ENCODE assay signal across 10 cellular contexts in the genomic region with DNA sequence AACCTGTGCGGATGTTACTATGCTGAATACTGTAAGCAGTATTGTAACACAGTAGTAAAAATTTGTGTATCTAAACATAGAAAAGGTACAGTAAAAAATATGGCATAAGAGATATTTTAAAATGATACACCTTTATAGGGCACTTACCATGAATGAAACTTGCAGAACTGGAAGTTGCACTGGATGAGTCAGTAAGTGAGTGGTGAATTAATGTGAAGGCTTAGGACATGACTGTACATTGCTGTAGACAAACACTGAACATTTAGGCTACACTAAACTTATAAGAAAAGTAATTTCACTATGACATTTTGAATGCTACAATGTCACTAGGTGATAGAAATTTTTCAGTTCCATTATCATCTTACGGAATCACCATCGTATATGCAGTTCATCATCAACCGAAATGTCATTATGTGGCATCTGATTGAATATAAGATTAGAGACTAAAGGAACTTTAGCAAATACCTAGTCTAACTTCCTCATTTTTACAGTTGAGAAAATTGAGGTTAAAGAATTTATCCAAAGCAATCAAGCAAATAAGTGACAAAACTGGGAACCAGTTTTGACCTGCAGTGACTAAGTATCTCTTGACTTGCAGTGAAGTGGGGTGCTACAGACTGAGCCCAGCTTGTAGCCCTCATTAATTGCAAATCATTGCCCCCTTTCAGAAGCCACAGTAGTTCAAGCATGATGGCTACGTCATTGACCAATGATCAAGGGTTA. TPM values are rescaled to one million over a fixed set of nuclear protein-coding genes. Genes with fewer than 3 reads are reported as not detected.
DNase-seq lines count a peak whose midpoint lies in the region; ATAC-seq, FAIRE-seq and TF ChIP-seq lines count a peak whose summit lies in the region.
"Had no signal": no experiment of that assay in that cellular context is flagged by ENCODE, and none has a peak within 500 bp of the region (broad histone marks: within the 10 kb centered on the region; RNA-seq: fewer than 3 reads in every experiment).

No MANE protein-coding gene starts in this region.

- no peak overlapping the region for H3K27ac Mint-ChIP-seq in activated CD8-positive, alpha-beta T cell treated with anti-CD3 and anti-CD28 coated beads for 36 hours
- H3K27ac Mint-ChIP-seq in activated CD8-positive, alpha-beta T cell treated with anti-CD3 and anti-CD28 coated beads, Interleukin-2, amount 10 ng/mL, durations not matched to agents 7 days and 5 days, result no peak overlapping the region
- H3K27ac Mint-ChIP-seq in stimulated activated effector memory CD8-positive, alpha-beta T cell treated with anti-CD3 and anti-CD28 coated beads, Interleukin-12 subunit alpha, Interleukin-12 subunit beta, amount 100 ng/mL, for 72 hours, result no peak overlapping the region
- H3K27ac Mint-ChIP-seq: activated naive CD8-positive, alpha-beta T cell had no signal

- POLR2A ChIA-PET in activated CD8-positive, alpha-beta T cell treated with anti-CD3 and anti-CD28 coated beads for 36 hours (lab: Charles Lee), result no interaction called here
- POLR2A ChIA-PET in activated CD8-positive, alpha-beta T cell treated with anti-CD3 and anti-CD28 coated beads, Interleukin-2, amount 10 ng/mL, durations not matched to agents 7 days and 5 days (lab: Charles Lee), result no interaction called here

- no peaks in the 10 kb centered on the region for H3K9me3 Mint-ChIP-seq in activated CD8-positive, alpha-beta T cell treated with anti-CD3 and anti-CD28 coated beads for 36 hours
- H3K9me3 Mint-ChIP-seq in activated CD8-positive, alpha-beta T cell treated with anti-CD3 and anti-CD28 coated beads, Interleukin-2, amount 10 ng/mL, durations not matched to agents 7 days and 5 days (ENCODE audit: insufficient read depth), result no peaks in the 10 kb centered on the region
- no peaks in the 10 kb centered on the region for H3K9me3 Mint-ChIP-seq in stimulated activated effector memory CD8-positive, alpha-beta T cell treated with anti-CD3 and anti-CD28 coated beads, Interleukin-12 subunit alpha, Interleukin-12 subunit beta, amount 100 ng/mL, for 72 hours

- H3K4me3 Mint-ChIP-seq in activated CD8-positive, alpha-beta T cell treated with anti-CD3 and anti-CD28 coated beads for 36 hours, result no peak overlapping the region
- no peak overlapping the region for H3K4me3 Mint-ChIP-seq in activated CD8-positive, alpha-beta T cell treated with anti-CD3 and anti-CD28 coated beads, Interleukin-2, amount 10 ng/mL, durations not matched to agents 7 days and 5 days
- H3K4me3 Mint-ChIP-seq in stimulated activated effector memory CD8-positive, alpha-beta T cell treated with anti-CD3 and anti-CD28 coated beads, Interleukin-12 subunit alpha, Interleukin-12 subunit beta, amount 100 ng/mL, for 72 hours, result no peak overlapping the region
- H3K4me3 Mint-ChIP-seq: activated naive CD8-positive, alpha-beta T cell had no signal

- H3K27me3 ChIP-seq in bronchial epithelial cell (ENCODE audit: control insufficient read depth, insufficient read depth, low read length), result no peaks in the 10 kb centered on the region
- no peaks in the 10 kb centered on the region for H3K27me3 ChIP-seq in lower lobe of right lung (ENCODE audit: low read depth)
- peaks cover 12% of the 10 kb centered on the region for H3K27me3 ChIP-seq in BE2C
- no peaks in the 10 kb centered on the region for H3K27me3 ChIP-seq in gastrocnemius medialis

- H3K4me1 ChIP-seq in lower lobe of right lung, result peaks cover 6% of the 10 kb centered on the region
- no peaks in the 10 kb centered on the region for H3K4me1 ChIP-seq in BE2C
- H3K4me1 ChIP-seq in gastrocnemius medialis, result no peaks in the 10 kb centered on the region

- no peak for DNase-seq in activated CD8-positive, alpha-beta T cell treated with anti-CD3 and anti-CD28 coated beads for 36 hours
- no peak for DNase-seq in activated CD8-positive, alpha-beta T cell treated with anti-CD3 and anti-CD28 coated beads, Interleukin-2, amount 10 ng/mL, durations not matched to agents 7 days and 5 days
- DNase-seq in HT1080 (ENCODE audit: low read depth) (peak; percentile 76), bronchial epithelial cell (ENCODE audit: low read depth) (peak; percentile 96), lower lobe of right lung (no peak), BE2C (no peak), gastrocnemius medialis (no peak)
- DNase-seq in stimulated activated effector memory CD8-positive, alpha-beta T cell treated with anti-CD3 and anti-CD28 coated beads, Interleukin-12 subunit alpha, Interleukin-12 subunit beta, amount 100 ng/mL, for 72 hours (ENCODE audit: low spot score in 2 of 2), result no peak
- DNase-seq: NCI-H2081 treated with DMSO at 0.1 percent for 48 hours had no signal

- H3K4me3 ChIP-seq in bronchial epithelial cell (ENCODE audit: low read depth, low read length), result no peak overlapping the region
- H3K4me3 ChIP-seq in lower lobe of right lung, result no peak overlapping the region
- H3K4me3 ChIP-seq in BE2C (ENCODE audit: low read depth, low read length), result no peak overlapping the region
- H3K4me3 ChIP-seq in gastrocnemius medialis, result no peak overlapping the region

- CTCF ChIA-PET in activated CD8-positive, alpha-beta T cell treated with anti-CD3 and anti-CD28 coated beads for 36 hours (lab: Charles Lee), result no interaction called here
- CTCF ChIA-PET in activated CD8-positive, alpha-beta T cell treated with anti-CD3 and anti-CD28 coated beads, Interleukin-2, amount 10 ng/mL, durations not matched to agents 7 days and 5 days (lab: Charles Lee), result no interaction called here

- H3K36me3 Mint-ChIP-seq in activated CD8-positive, alpha-beta T cell treated with anti-CD3 and anti-CD28 coated beads for 36 hours (ENCODE audit: low read depth), result no peaks in the 10 kb centered on the region
- peaks cover 2% of the 10 kb centered on the region for H3K36me3 Mint-ChIP-seq in activated CD8-positive, alpha-beta T cell treated with anti-CD3 and anti-CD28 coated beads, Interleukin-2, amount 10 ng/mL, durations not matched to agents 7 days and 5 days (ENCODE audit: low read depth)
- H3K36me3 Mint-ChIP-seq in stimulated activated effector memory CD8-positive, alpha-beta T cell treated with anti-CD3 and anti-CD28 coated beads, Interleukin-12 subunit alpha, Interleukin-12 subunit beta, amount 100 ng/mL, for 72 hours, result no peaks in the 10 kb centered on the region
- H3K36me3 Mint-ChIP-seq: activated naive CD8-positive, alpha-beta T cell had no signal

- no peak for TF ChIP-seq CTCF in activated CD8-positive, alpha-beta T cell treated with anti-CD3 and anti-CD28 coated beads for 36 hours (IDR thresholded peaks at IDR 0.05)
- TF ChIP-seq CTCF in bronchial epithelial cell (IDR thresholded peaks at IDR 0.05; ENCODE audit: insufficient read depth, low read length, severe bottlenecking) (no peak), lower lobe of right lung (IDR thresholded peaks at IDR 0.05) (no peak), BE2C (IDR thresholded peaks at IDR 0.05; ENCODE audit: low read depth, low read length) (no peak), gastrocnemius medialis (IDR thresholded peaks at IDR 0.05 in 4 of 5, conservative IDR thresholded peaks at IDR 0.05 in 1 of 5) (no peak)

- FAIRE-seq in bronchial epithelial cell (lab: Jason Lieb, UNC), result no peak

- H3K36me3 ChIP-seq in bronchial epithelial cell (ENCODE audit: control insufficient read depth, insufficient read depth, low read length) (no peaks in the 10 kb centered on the region), lower lobe of right lung (no peaks in the 10 kb centered on the region), BE2C (no peaks in the 10 kb centered on the region), gastrocnemius medialis (peaks cover 0 to 29% of the 10 kb centered on the region in 2 donors)

- H3K27ac ChIP-seq in lower lobe of right lung, result no peak overlapping the region
- H3K27ac ChIP-seq in gastrocnemius medialis, result no peak overlapping the region

- H3K4me1 Mint-ChIP-seq in activated CD8-positive, alpha-beta T cell treated with anti-CD3 and anti-CD28 coated beads for 36 hours (ENCODE audit: low read depth), result peaks cover 9% of the 10 kb centered on the region
- peaks cover 20% of the 10 kb centered on the region for H3K4me1 Mint-ChIP-seq in activated CD8-positive, alpha-beta T cell treated with anti-CD3 and anti-CD28 coated beads, Interleukin-2, amount 10 ng/mL, durations not matched to agents 7 days and 5 days (ENCODE audit: low read depth)
- peaks cover 7% of the 10 kb centered on the region for H3K4me1 Mint-ChIP-seq in stimulated activated effector memory CD8-positive, alpha-beta T cell treated with anti-CD3 and anti-CD28 coated beads, Interleukin-12 subunit alpha, Interleukin-12 subunit beta, amount 100 ng/mL, for 72 hours

- intact Hi-C loops in activated CD8-positive, alpha-beta T cell treated with anti-CD3 and anti-CD28 coated beads for 36 hours (cut with micrococcal nuclease), result no loop called here
- intact Hi-C loops in lower lobe of right lung (cut with DNase I), result no loop called here
- intact Hi-C loops in gastrocnemius medialis (cut with DNase I; ENCODE audit: low total_unique reads), result no loop called here

- peaks cover 10% of the 10 kb centered on the region for H3K27me3 Mint-ChIP-seq in activated CD8-positive, alpha-beta T cell treated with anti-CD3 and anti-CD28 coated beads for 36 hours
- peaks cover 27% of the 10 kb centered on the region for H3K27me3 Mint-ChIP-seq in activated CD8-positive, alpha-beta T cell treated with anti-CD3 and anti-CD28 coated beads, Interleukin-2, amount 10 ng/mL, durations not matched to agents 7 days and 5 days (ENCODE audit: low read depth)

- peak; percentile 17 for ATAC-seq in activated CD8-positive, alpha-beta T cell treated with anti-CD3 and anti-CD28 coated beads for 36 hours
- no peak for ATAC-seq in activated CD8-positive, alpha-beta T cell treated with anti-CD3 and anti-CD28 coated beads, Interleukin-2, amount 10 ng/mL, durations not matched to agents 7 days and 5 days
- ATAC-seq in stimulated activated effector memory CD8-positive, alpha-beta T cell treated with anti-CD3 and anti-CD28 coated beads, Interleukin-12 subunit alpha, Interleukin-12 subunit beta, amount 100 ng/mL, for 72 hours, result peak; percentile 87
- no peak for ATAC-seq in lower lobe of right lung
- no peak for ATAC-seq in gastrocnemius medialis

- H3K9me3 ChIP-seq in lower lobe of right lung (no peaks in the 10 kb centered on the region), BE2C (no peaks in the 10 kb centered on the region), gastrocnemius medialis (no peaks in the 10 kb centered on the region)

- in situ Hi-C loops in gastrocnemius medialis (cut with MboI; ENCODE audit: low sequenced_read_pairs in 4 of 4), result loop anchor here in 1 of 4 donors (25.0 kb wide), 1 partner anchor 256 kb away; a partner anchor contains a TSS

- TF ChIP-seq POLR2A in gastrocnemius medialis (IDR thresholded peaks at IDR 0.05), result no peak

RNA-seq across cellular contexts. Expression of a gene that starts 55.3 kb away (rescaled TPM):
- not detected for total RNA-seq in activated CD8-positive, alpha-beta T cell treated with anti-CD3 and anti-CD28 coated beads for 36 hours
- total RNA-seq in activated CD8-positive, alpha-beta T cell treated with anti-CD3 and anti-CD28 coated beads, Interleukin-2, amount 10 ng/mL, durations not matched to agents 7 days and 5 days, result not detected
- 2.0 and 3.5 TPM in 2 replicates for total RNA-seq in HT1080 (2014; rRNA removed; shearing (Covaris generic))
- polyA plus RNA-seq in HT1080 (2015; cell fraction: cytosol; rRNA removed), result 0.49 and 1.9 TPM in 2 replicates
- 2.2 and 3.3 TPM in 2 replicates for polyA plus RNA-seq in HT1080 (2015; cell fraction: nucleus; rRNA removed)
- total RNA-seq in bronchial epithelial cell, result 0.51 and 1.1 TPM in 2 replicates
- 3.5 TPM for total RNA-seq in lower lobe of right lung
- polyA plus RNA-seq in BE2C (2012; ENCODE audit: insufficient read depth, insufficient read length, low read depth), result not detected
- 10 to 100 TPM; 12.1 to 58.5 (median 21.3) TPM for total RNA-seq in gastrocnemius medialis

Comparison
In these comparisons a context has a peak if more than half of its experiments do, and no peak if none do; other contexts are left out.
1. ATAC-seq: peak in activated CD8-positive, alpha-beta T cell treated with anti-CD3 and anti-CD28 coated beads for 36 hours (single experiment) and stimulated activated effector memory CD8-positive, alpha-beta T cell treated with anti-CD3 and anti-CD28 coated beads, Interleukin-12 subunit alpha, Interleukin-12 subunit beta, amount 100 ng/mL, for 72 hours (single experiment); none in activated CD8-positive, alpha-beta T cell treated with anti-CD3 and anti-CD28 coated beads, Interleukin-2, amount 10 ng/mL, durations not matched to agents 7 days and 5 days (single experiment), lower lobe of right lung (0 of 2) and gastrocnemius medialis (0 of 2).
2. DNase-seq: peak in HT1080 (single experiment) and bronchial epithelial cell (single experiment); none in activated CD8-positive, alpha-beta T cell treated with anti-CD3 and anti-CD28 coated beads for 36 hours (single experiment), activated CD8-positive, alpha-beta T cell treated with anti-CD3 and anti-CD28 coated beads, Interleukin-2, amount 10 ng/mL, durations not matched to agents 7 days and 5 days (single experiment), stimulated activated effector memory CD8-positive, alpha-beta T cell treated with anti-CD3 and anti-CD28 coated beads, Interleukin-12 subunit alpha, Interleukin-12 subunit beta, amount 100 ng/mL, for 72 hours (0 of 2), lower lobe of right lung (single experiment), BE2C (single experiment) and gastrocnemius medialis (0 of 2).